ENCODE assay signal across 17 cellular contexts in the genomic region with DNA sequence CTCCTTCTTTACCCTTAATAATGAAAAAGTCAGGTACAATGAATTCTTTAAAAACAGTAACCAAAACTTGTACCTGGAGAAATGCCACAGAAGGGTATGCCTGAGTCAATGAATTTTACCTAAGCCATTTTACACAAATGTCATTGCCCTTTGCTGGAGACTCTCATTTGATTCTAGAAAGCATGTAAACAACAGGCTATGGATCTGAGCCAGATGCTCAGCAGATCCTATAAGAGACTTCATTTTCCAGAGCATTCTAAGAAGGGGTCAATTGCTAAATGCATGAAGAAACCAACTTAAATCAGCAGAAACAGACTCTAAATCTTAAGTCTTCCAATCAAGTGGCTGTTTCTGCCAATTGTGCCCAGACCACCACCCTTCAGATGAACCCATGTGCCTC.
"Had no signal": no experiment of that assay in that cellular context is flagged by ENCODE, and none has a peak within 500 bp of the region (broad histone marks: within the 10 kb centered on the region; RNA-seq: fewer than 3 reads in every experiment).

No MANE protein-coding gene starts in this region.

- H3K27ac ChIP-seq: lower lobe of right lung, vagina had no signal

- ATAC-seq: activated CD8-positive, alpha-beta memory T cell treated with anti-CD3 and anti-CD28 coated beads, Interleukin-2, amount 10 ng/mL, durations not matched to agents 7 days and 5 days; natural killer cell had no signal

- H3K4me3 ChIP-seq: lower lobe of right lung, stomach, vagina had no signal

- H3K36me3 ChIP-seq: lower lobe of right lung, stomach, vagina had no signal

- H3K9me3 ChIP-seq: lower lobe of right lung, stomach, vagina had no signal

- DNase-seq: activated CD4-positive, alpha-beta T cell treated with anti-CD3 and anti-CD28 coated beads, Interleukin-2, amount 50 U/mL, for 48 hours; activated CD4-positive, CD25-positive, alpha-beta regulatory T cell treated with anti-CD3 and anti-CD28 coated beads, Interleukin-2, amount 50 U/mL, for 72 hours; activated CD8-positive, alpha-beta memory T cell treated with anti-CD3 and anti-CD28 coated beads, Interleukin-2, amount 10 ng/mL, durations not matched to agents 7 days and 5 days; activated effector memory CD4-positive, alpha-beta T cell treated with anti-CD3 and anti-CD28 coated beads, Interleukin-2, amount 50 U/mL, for 16 hours; activated T-cell treated with anti-CD3 and anti-CD28 coated beads, Interleukin-2, amount 50 U/mL, for 24 hours; anterior cingulate cortex; cortex of kidney; effector CD8-positive, alpha-beta T cell; glutamatergic neuron; left cardiac atrium; lower lobe of right lung; natural killer cell; stimulated activated CD4-positive, alpha-beta T cell treated with anti-CD3 and anti-CD28 coated beads, Interleukin-4, amount 100 ng/mL, for 4 hours; stomach; SW 1271; T-helper 9 cell had no signal

- H3K27me3 ChIP-seq: stomach, vagina had no signal
